ENCODE assay signal across 23 cellular contexts in genomic region chr7:158766570-158767281, GRCh38.
DNase-seq lines count a peak whose midpoint lies in the region; ATAC-seq and TF ChIP-seq lines count a peak whose summit lies in the region.
"Had no signal": no experiment of that assay in that cellular context is flagged by ENCODE, and none has a peak within 500 bp of the region (broad histone marks: within the 10 kb centered on the region; RNA-seq: fewer than 3 reads in every experiment).

No MANE protein-coding gene starts in this region.

- H3K9me3 ChIP-seq in Caco-2 (no peaks in the 10 kb centered on the region), hepatocyte (ENCODE audit: low read depth) (no peaks in the 10 kb centered on the region), upper lobe of right lung (no peaks in the 10 kb centered on the region)
- H3K9me3 ChIP-seq: thoracic aorta had no signal

- H3K4me1 ChIP-seq in Caco-2, result no peaks in the 10 kb centered on the region; the same call in 1 of the 2 replicates
- H3K4me1 ChIP-seq in hepatocyte (ENCODE audit: insufficient read depth), result no peaks in the 10 kb centered on the region
- H3K4me1 ChIP-seq in upper lobe of right lung, result no peaks in the 10 kb centered on the region
- H3K4me1 ChIP-seq: parathyroid adenoma had no signal

- TF ChIP-seq CTCF in Caco-2 (IDR thresholded peaks at IDR 0.05; ENCODE audit: insufficient read depth in 1 of 2, low read depth in 1 of 2, low read length in 1 of 2, severe bottlenecking in 1 of 2, unreplicated experiment in 1 of 2) (no peak), hepatocyte (IDR thresholded peaks at IDR 0.05; ENCODE audit: poor library complexity) (no peak), upper lobe of right lung (IDR thresholded peaks at IDR 0.05) (no peak)

- CTCF ChIA-PET in Caco-2 (lab: Charles Lee), result no interaction called here

- peak overlapping the region; percentile 44 for H3K27ac ChIP-seq in hepatocyte
- no peak overlapping the region for H3K27ac ChIP-seq in upper lobe of right lung
- H3K27ac ChIP-seq: parathyroid adenoma, skin epidermis, thoracic aorta had no signal

- ATAC-seq in GM18867 (IDR thresholded peaks at IDR 0.05; ENCODE audit: unreplicated experiment) (peak; percentile 66), HG03196 (IDR thresholded peaks at IDR 0.05; ENCODE audit: unreplicated experiment) (peak; percentile 68), upper lobe of right lung (no peak)
- ATAC-seq: Panc1 had no signal

- H3K9me2 ChIP-seq in hepatocyte (replicated peaks; ENCODE audit: insufficient read depth), result no peaks in the 10 kb centered on the region

- no peaks in the 10 kb centered on the region for H3K27me3 Mint-ChIP-seq in Caco-2 (ENCODE audit: insufficient read depth, unreplicated experiment)
- H3K27me3 Mint-ChIP-seq: B cell had no signal

- H3K36me3 Mint-ChIP-seq in Caco-2 (ENCODE audit: insufficient read depth, unreplicated experiment), result peaks cover 52% of the 10 kb centered on the region

- H3K27ac Mint-ChIP-seq in Caco-2 (ENCODE audit: unreplicated experiment), result peak overlapping the region; percentile 50
- H3K27ac Mint-ChIP-seq: B cell, endodermal cell had no signal

- intact Hi-C loops in Caco-2 (cut with micrococcal nuclease; ENCODE audit: unreplicated experiment), result loop anchor here (10.0 kb wide), 1 partner anchor 58 kb away; the partner anchor contains the start of gene ESYT2
- intact Hi-C loops in upper lobe of right lung (cut with DNase I), result no loop called here

- H3K9me3 Mint-ChIP-seq in Caco-2 (ENCODE audit: unreplicated experiment), result no peaks in the 10 kb centered on the region
- H3K9me3 Mint-ChIP-seq: endodermal cell had no signal

- WGBS in hepatocyte (ENCODE audit: low lambda C conversion rate, missing lambda C conversion rate), result 89% methylated on average over 6 of the region's 6 CpGs

- H3K27me3 ChIP-seq in Caco-2 (replicated peaks; ENCODE audit: control insufficient read depth, insufficient read depth, low read length) (no peaks in the 10 kb centered on the region), hepatocyte (no peaks in the 10 kb centered on the region), upper lobe of right lung (no peaks in the 10 kb centered on the region)

- H3K4me3 Mint-ChIP-seq in Caco-2 (ENCODE audit: unreplicated experiment), result no peak overlapping the region
- H3K4me3 Mint-ChIP-seq: B cell, endodermal cell had no signal

- peaks cover 3% of the 10 kb centered on the region; the same call in 1 of the 2 replicates for H3K36me3 ChIP-seq in Caco-2 (ENCODE audit: control insufficient read depth, insufficient read depth, low read length)
- no peaks in the 10 kb centered on the region for H3K36me3 ChIP-seq in hepatocyte (replicated peaks; ENCODE audit: insufficient read depth, low read depth)
- H3K36me3 ChIP-seq in upper lobe of right lung, result peaks cover 53% of the 10 kb centered on the region

- BruUV-seq in Caco-2 (replicated peaks; lab: Mats Ljungman, UMichigan), result no TSS peak

- no peaks in the 10 kb centered on the region for H3K79me2 ChIP-seq in hepatocyte
- H3K79me2 ChIP-seq: parathyroid adenoma had no signal

- H3K4me2 ChIP-seq in hepatocyte, result no peak overlapping the region

- H3K4me3 ChIP-seq in Caco-2 (ENCODE audit: low read depth, low read length), result no peak overlapping the region
- no peak overlapping the region for H3K4me3 ChIP-seq in hepatocyte
- no peak overlapping the region for H3K4me3 ChIP-seq in upper lobe of right lung
- H3K4me3 ChIP-seq: lung, skin epidermis, thoracic aorta had no signal

- H3K4me1 Mint-ChIP-seq in Caco-2 (ENCODE audit: low read depth, unreplicated experiment), result no peaks in the 10 kb centered on the region
- H3K4me1 Mint-ChIP-seq: B cell, endodermal cell had no signal

- no peak overlapping the region for H2AFZ ChIP-seq in hepatocyte
- H2AFZ ChIP-seq: parathyroid adenoma had no signal

- no peaks in the 10 kb centered on the region for H4K20me1 ChIP-seq in hepatocyte (ENCODE audit: insufficient read depth, poor library complexity, severe bottlenecking)

- DNase-seq in Caco-2, result no peak
- peak; percentile 42 for DNase-seq in hepatocyte (ENCODE audit: low spot score)
- no peak for DNase-seq in upper lobe of right lung
- DNase-seq in NCI-H510A (lab: John Stamatoyannopoulos, UW), result no peak
- DNase-seq in NK-92 treated with Interleukin-12 subunit alpha and Interleukin-12 subunit beta, amount 100 ng/mL, for 24 hours (lab: John Stamatoyannopoulos, UW), result no peak
- DNase-seq: activated CD4-positive, alpha-beta T cell treated with anti-CD3 and anti-CD28 coated beads, Interleukin-2, amount 50 U/mL, for 1 hour; aorta; cerebellar nuclear complex; DMS 273 treated with DMSO at 0.1 percent for 48 hours; endodermal cell; islet precursor cell; KBM-7; NCI-H1092 treated with DMSO at 0.1 percent for 48 hours; stimulated activated CD4-positive, alpha-beta T cell treated with anti-CD3 and anti-CD28 coated beads, Interleukin-4, amount 100 ng/mL, for 4 hours; stimulated activated CD8-positive, alpha-beta memory T cell treated with anti-CD3 and anti-CD28 coated beads, Interleukin-4, amount 100 ng/mL, for 48 hours had no signal

- POLR2A ChIA-PET in Caco-2 (lab: Charles Lee), result no interaction called here
